In genomic region chr16:73028263-73028662, GRCh38 we compare ENCODE assay signal across 19 cellular contexts. TPM values are rescaled to one million over a fixed set of nuclear protein-coding genes. Genes with fewer than 3 reads are reported as not detected.
A peak's percentile ranks its signal among the peaks of the same experiment; 100 is the strongest.
DNase-seq lines count a peak whose midpoint lies in the region; ATAC-seq, FAIRE-seq and TF ChIP-seq lines count a peak whose summit lies in the region.
"Had no signal": no experiment of that assay in that cellular context is flagged by ENCODE, and none has a peak within 500 bp of the region (broad histone marks: within the 10 kb centered on the region; RNA-seq: fewer than 3 reads in every experiment).

No MANE protein-coding gene starts in this region.

- DNase-seq in Caco-2 = no peak
- DNase-seq in sigmoid colon = peak; percentile 56
- DNase-seq in activated naive CD4-positive, alpha-beta T cell treated with anti-CD3 and anti-CD28 coated beads, Interleukin-2, amount 50 U/mL, for 16 hours = no peak
- DNase-seq in urothelium cell line (ENCODE audit: low spot score) = no peak
- no peak for DNase-seq in HuH-7.5 (ENCODE audit: low spot score)
- DNase-seq: C1 segment of cervical spinal cord, DMS153, H7, Karpas-422, MM.1S, NCI-H1105, NCI-H1694 treated with DMSO at 0.1 percent for 48 hours, NCI-H446, NCI-H774 had no signal

- no peak for TF ChIP-seq CTCF in Caco-2 (IDR thresholded peaks at IDR 0.05; ENCODE audit: insufficient read depth in 1 of 2, low read depth in 1 of 2, low read length in 1 of 2, severe bottlenecking in 1 of 2, unreplicated experiment in 1 of 2)
- TF ChIP-seq CTCF in nephron (IDR thresholded peaks at IDR 0.05; ENCODE audit: unreplicated experiment in 3 of 3) = no peak
- no peak for TF ChIP-seq CTCF in sigmoid colon (IDR thresholded peaks at IDR 0.05)

- H3K36me3 ChIP-seq in Caco-2 (ENCODE audit: control insufficient read depth, insufficient read depth, low read length) (no peaks in the 10 kb centered on the region), sigmoid colon (no peaks in the 10 kb centered on the region)

- no peak for TF ChIP-seq EP300 in sigmoid colon (IDR thresholded peaks at IDR 0.05)

- H3K36me3 Mint-ChIP-seq in Caco-2 (ENCODE audit: insufficient read depth, unreplicated experiment) (peaks cover 32% of the 10 kb centered on the region), nephron (ENCODE audit: low read depth) (no peaks in the 10 kb centered on the region)

- CTCF ChIA-PET in Caco-2 (lab: Charles Lee) = interaction anchor here (0.7 to 0.8 kb wide), 2 partner anchors 27 to 75 kb away, joined by 3 read pairs; no protein-coding TSS in a partner anchor

- no peaks in the 10 kb centered on the region for H3K27me3 Mint-ChIP-seq in Caco-2 (ENCODE audit: insufficient read depth, unreplicated experiment)
- peaks cover 21% of the 10 kb centered on the region for H3K27me3 Mint-ChIP-seq in nephron (ENCODE audit: low read depth)

- peak; percentile 81 for ATAC-seq in esophagus mucosa
- no peak for ATAC-seq in HG03460 (IDR thresholded peaks at IDR 0.05; ENCODE audit: unreplicated experiment)

- H3K4me1 ChIP-seq in Caco-2 (peaks cover 61% of the 10 kb centered on the region), sigmoid colon (peaks cover 0 to 93% (median 68%) of the 10 kb centered on the region in 4 donors)

- 87 to 90% methylated on average over 9 of the region's 9 CpGs for WGBS in sigmoid colon, 2 donors

- intact Hi-C loops in Caco-2 (cut with micrococcal nuclease; ENCODE audit: unreplicated experiment) (loop anchor here (2.0 kb wide), 1 partner anchor 31 kb away; no protein-coding TSS in a partner anchor), sigmoid colon (cut with DNase I) (no loop called here)

- peak overlapping the region in 1 of 4 donors; percentile 15 for H3K27ac ChIP-seq in sigmoid colon

- FAIRE-seq in urothelium cell line (lab: Jason Lieb, UNC) = no peak
- FAIRE-seq: A204.1, RCC 7860 had no signal

- TF ChIP-seq POLR2A in sigmoid colon (IDR thresholded peaks at IDR 0.05) = no peak

- peaks cover 71% of the 10 kb centered on the region for H3K4me1 Mint-ChIP-seq in Caco-2 (ENCODE audit: low read depth, unreplicated experiment)
- H3K4me1 Mint-ChIP-seq in nephron = peaks cover 89% of the 10 kb centered on the region

- H3K27ac Mint-ChIP-seq in Caco-2 (ENCODE audit: unreplicated experiment) (peak overlapping the region; percentile 85), nephron (peak overlapping the region; percentile 36 to 74 (median 50))

- H3K4me3 ChIP-seq in Caco-2 (ENCODE audit: low read depth, low read length) = no peak overlapping the region
- H3K4me3 ChIP-seq in sigmoid colon = no peak overlapping the region

- POLR2A ChIA-PET in Caco-2 (lab: Charles Lee) = no interaction called here

- no peaks in the 10 kb centered on the region for H3K27me3 ChIP-seq in Caco-2 (replicated peaks; ENCODE audit: control insufficient read depth, insufficient read depth, low read length)
- H3K27me3 ChIP-seq in sigmoid colon = no peaks in the 10 kb centered on the region

- no TSS peak for BruUV-seq in Caco-2 (replicated peaks; lab: Mats Ljungman, UMichigan)

- H3K4me3 Mint-ChIP-seq in Caco-2 (ENCODE audit: unreplicated experiment) (peak overlapping the region; percentile 17), nephron (no peak overlapping the region)

- no peaks in the 10 kb centered on the region for H3K9me3 ChIP-seq in Caco-2
- no peaks in the 10 kb centered on the region for H3K9me3 ChIP-seq in sigmoid colon

- H3K9me3 Mint-ChIP-seq in Caco-2 (ENCODE audit: unreplicated experiment) (no peaks in the 10 kb centered on the region), nephron (no peaks in the 10 kb centered on the region)

RNA-seq across cellular contexts. Expression of gene ZFHX3, which starts 19.7 kb away (rescaled TPM):
- 39.9 TPM in 2 replicates for total RNA-seq in Caco-2 (2022)
- 3.9 TPM for total RNA-seq in esophagus mucosa
- 10 to 100 TPM; 17.8 to 38.8 (median 19.1) TPM for total RNA-seq in sigmoid colon
- 1 to 10 TPM in 2 of 3 donors, under 1 TPM in 1; 0.69 to 4.3 (median 1.2) TPM for polyA plus RNA-seq in sigmoid colon
